ENCODE assay signal across 8 cellular contexts in the genomic region with DNA sequence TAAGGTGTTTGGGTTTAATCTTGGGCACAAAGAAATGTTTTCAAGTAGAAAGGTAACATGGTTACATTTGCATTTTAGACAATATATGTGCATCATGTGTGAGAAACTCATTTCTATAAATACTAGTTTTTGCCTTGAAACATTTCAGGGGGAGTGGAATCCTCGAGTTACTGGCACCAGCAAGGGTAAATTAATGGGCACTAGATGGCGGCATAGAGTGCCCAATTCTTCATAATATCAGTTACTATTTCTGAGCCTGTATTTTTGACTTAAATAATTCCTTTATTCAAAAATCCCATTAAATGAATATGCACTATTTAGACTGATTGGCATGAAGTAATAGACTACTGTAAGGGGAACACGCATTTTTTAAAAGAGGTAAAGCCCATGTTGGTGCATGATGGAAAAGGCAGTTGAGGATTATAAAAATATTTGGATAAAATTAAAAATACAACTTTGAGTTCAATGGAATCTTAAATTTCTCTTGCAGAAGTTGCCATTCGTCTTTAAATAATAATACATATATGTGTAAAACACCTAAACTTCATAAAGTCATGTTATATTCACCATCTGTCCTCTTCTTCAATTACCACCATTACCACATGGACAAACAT.
DNase-seq lines count a peak whose midpoint lies in the region; ATAC-seq and TF ChIP-seq lines count a peak whose summit lies in the region.

No MANE protein-coding gene starts in this region.

- H2AFZ ChIP-seq in neuronal stem cell (ENCODE audit: low read length) = no peak overlapping the region

- no peaks in the 10 kb centered on the region for H3K27me3 ChIP-seq in neuronal stem cell (ENCODE audit: control insufficient read depth in 3 of 3, insufficient read depth in 3 of 3, low read depth in 1 of 3, low read length in 3 of 3)

- H3K4ac ChIP-seq in neuronal stem cell (ENCODE audit: low read length) = no peak overlapping the region

- no peak overlapping the region for H3K14ac ChIP-seq in neuronal stem cell (ENCODE audit: low read length)

- no peak overlapping the region for H3K27ac ChIP-seq in VCaP
- no peak overlapping the region for H3K27ac ChIP-seq in neuronal stem cell (replicated peaks; ENCODE audit: low read length)

- no peak overlapping the region for H4K8ac ChIP-seq in neuronal stem cell (ENCODE audit: low read depth, low read length)

- no peaks in the 10 kb centered on the region for H3K36me3 ChIP-seq in neuronal stem cell (replicated peaks in 1 of 2; ENCODE audit: control insufficient read depth in 2 of 2, insufficient read depth in 2 of 2, low read length in 2 of 2)

- H3K4me3 ChIP-seq in GM12865 (ENCODE audit: low read depth, low read length) = no peak overlapping the region
- no peak overlapping the region for H3K4me3 ChIP-seq in neuronal stem cell (ENCODE audit: low read length in 2 of 2)

- ATAC-seq in HG02623 (IDR thresholded peaks at IDR 0.05; ENCODE audit: unreplicated experiment) = no peak

- DNase-seq in AG08395 (ENCODE audit: low spot score) (peak; percentile 54), GM12865 (ENCODE audit: low read depth) (peak; percentile 46), erythroblast (lab: John Stamatoyannopoulos, UW) (peak; percentile 41 to 65), neuronal stem cell (ENCODE audit: low spot score) (peak; percentile 5), mesenteric fat pad (ENCODE audit: low spot score) (no peak)

- H3K9ac ChIP-seq in neuronal stem cell (ENCODE audit: low read depth, low read length, poor library complexity) = no peak overlapping the region

- H3K23ac ChIP-seq in neuronal stem cell (ENCODE audit: low read depth, low read length, poor library complexity) = no peak overlapping the region

- no peak overlapping the region for H2AK5ac ChIP-seq in neuronal stem cell (ENCODE audit: low read depth, low read length)

- no peak overlapping the region for H2BK120ac ChIP-seq in neuronal stem cell (ENCODE audit: low read depth, low read length)

- H2BK5ac ChIP-seq in neuronal stem cell (ENCODE audit: low read length) = no peak overlapping the region

- no peak for TF ChIP-seq POLR2A in erythroblast (IDR thresholded peaks at IDR 0.05; ENCODE audit: low read length)

- H4K91ac ChIP-seq in neuronal stem cell (ENCODE audit: low read depth, low read length, poor library complexity) = no peak overlapping the region

- TF ChIP-seq CTCF in GM12865 (IDR thresholded peaks at IDR 0.05; ENCODE audit: insufficient read depth, low read depth, low read length, missing control alignments) = peak; percentile 64
- peak; percentile 83 for TF ChIP-seq CTCF in LNCAP (IDR thresholded peaks at IDR 0.05)
- TF ChIP-seq CTCF in VCaP (conservative IDR thresholded peaks at IDR 0.05) = peak; percentile 92

- H3K18ac ChIP-seq in neuronal stem cell (ENCODE audit: low read length) = no peak overlapping the region

- no peaks in the 10 kb centered on the region for H3K4me1 ChIP-seq in neuronal stem cell (ENCODE audit: control insufficient read depth in 2 of 2, insufficient read depth in 1 of 2, low read depth in 1 of 2, low read length in 2 of 2)

- no peak overlapping the region for H3K4me2 ChIP-seq in neuronal stem cell (ENCODE audit: insufficient read depth, low read length, poor library complexity, severe bottlenecking)

- H2BK12ac ChIP-seq in neuronal stem cell (ENCODE audit: low read length) = no peak overlapping the region

- no peak overlapping the region for H2BK15ac ChIP-seq in neuronal stem cell (ENCODE audit: low read length)

- H3K9me3 ChIP-seq in neuronal stem cell (replicated peaks in 1 of 2; ENCODE audit: control insufficient read depth in 2 of 2, insufficient read depth in 1 of 2, low read depth in 1 of 2, low read length in 2 of 2) = peaks cover 0 to 2% of the 10 kb centered on the region in 2 donors

- H3K79me1 ChIP-seq in neuronal stem cell (ENCODE audit: low read depth, low read length) = no peaks in the 10 kb centered on the region

- WGBS in neuronal stem cell (ENCODE audit: extremely low coverage in 2 of 2, insufficient read length in 2 of 2, insufficient replicate concordance in 1 of 2), 2 donors = no CpG with 5 or more reads among the region's 4 CpGs
